Comparison of ENCODE assay signal across 18 cellular contexts in genomic region chr2:134200024-134200423, GRCh38.
"Had no signal": no experiment of that assay in that cellular context is flagged by ENCODE, and none has a peak within 500 bp of the region (broad histone marks: within the 10 kb centered on the region; RNA-seq: fewer than 3 reads in every experiment).

No MANE protein-coding gene starts in this region.

- H3K27ac ChIP-seq: adrenal gland, breast epithelium, psoas muscle, right lobe of liver, stomach, testis, upper lobe of left lung, VCaP had no signal

- H3K4me3 ChIP-seq: adrenal gland, breast epithelium, mucosa of descending colon, psoas muscle, right lobe of liver, smooth muscle cell, stomach, testis, upper lobe of left lung had no signal

- H3K9me3 ChIP-seq: adrenal gland, breast epithelium, mucosa of descending colon, psoas muscle, right lobe of liver, stomach, testis, upper lobe of left lung had no signal

- H3K36me3 ChIP-seq: adrenal gland, breast epithelium, right lobe of liver, stomach, upper lobe of left lung had no signal

- H3K27me3 Mint-ChIP-seq: naive thymus-derived CD4-positive, alpha-beta T cell; T-helper 17 cell had no signal

- DNase-seq: activated CD4-positive, alpha-beta T cell treated with anti-CD3 and anti-CD28 coated beads, Interleukin-2, amount 50 U/mL, for 48 hours; activated naive CD4-positive, alpha-beta T cell treated with anti-CD3 and anti-CD28 coated beads for 36 hours; adrenal gland; cerebellar nuclear complex; cortex of kidney; left ventricle myocardium superior; mucosa of descending colon; naive thymus-derived CD4-positive, alpha-beta T cell; psoas muscle; right lobe of liver; stimulated activated CD4-positive, alpha-beta T cell treated with anti-CD3 and anti-CD28 coated beads, Interleukin-4, amount 100 ng/mL, for 1 hour; stomach; T-helper 17 cell; testis; upper lobe of left lung had no signal

- H3K4me2 ChIP-seq: smooth muscle cell had no signal

- H3K4me1 ChIP-seq: breast epithelium, psoas muscle, right lobe of liver had no signal

- H3K9me3 Mint-ChIP-seq: activated naive CD4-positive, alpha-beta T cell treated with anti-CD3 and anti-CD28 coated beads for 36 hours; naive thymus-derived CD4-positive, alpha-beta T cell had no signal

- H3K27me3 ChIP-seq: adrenal gland, breast epithelium, right lobe of liver, stomach, testis, upper lobe of left lung had no signal

- H3K4me3 Mint-ChIP-seq: activated naive CD4-positive, alpha-beta T cell treated with anti-CD3 and anti-CD28 coated beads for 36 hours; T-helper 17 cell had no signal

- H3K27ac Mint-ChIP-seq: activated naive CD4-positive, alpha-beta T cell treated with anti-CD3 and anti-CD28 coated beads for 36 hours had no signal

- H3K36me3 Mint-ChIP-seq: naive thymus-derived CD4-positive, alpha-beta T cell had no signal

- ATAC-seq: left ventricle myocardium superior; mucosa of descending colon; naive thymus-derived CD4-positive, alpha-beta T cell; psoas muscle; right lobe of liver; T-helper 17 cell had no signal
